ENCODE assay signal across 14 cellular contexts in genomic region chr12:124557518-124558223, GRCh38. TPM values are rescaled to one million over a fixed set of nuclear protein-coding genes. Genes with fewer than 3 reads are reported as not detected.
DNase-seq lines count a peak whose midpoint lies in the region; ATAC-seq and TF ChIP-seq lines count a peak whose summit lies in the region.
"Had no signal": no experiment of that assay in that cellular context is flagged by ENCODE, and none has a peak within 500 bp of the region (broad histone marks: within the 10 kb centered on the region; RNA-seq: fewer than 3 reads in every experiment).

No MANE protein-coding gene starts in this region.

- H4K5ac ChIP-seq in mesendoderm (ENCODE audit: low read length): no peak overlapping the region

- H3K27me3 ChIP-seq in esophagus muscularis mucosa (no peaks in the 10 kb centered on the region), mesendoderm (ENCODE audit: insufficient read depth, low read length, poor library complexity) (no peaks in the 10 kb centered on the region)

- H3K27me3 Mint-ChIP-seq in progenitor cell of endocrine pancreas: no peaks in the 10 kb centered on the region
- H3K27me3 Mint-ChIP-seq: activated naive CD8-positive, alpha-beta T cell treated with anti-CD3 and anti-CD28 coated beads for 36 hours had no signal

- H3K4me2 ChIP-seq in mesendoderm (ENCODE audit: low read length): no peak overlapping the region

- peaks cover 26% of the 10 kb centered on the region for H3K4me1 Mint-ChIP-seq in progenitor cell of endocrine pancreas (ENCODE audit: low read depth)

- H3K4me1 ChIP-seq in esophagus muscularis mucosa (peaks cover 61 to 95% (median 87%) of the 10 kb centered on the region in 4 donors), mesendoderm (ENCODE audit: control insufficient read depth, low read depth, low read length) (peaks cover 6% of the 10 kb centered on the region)

- no peak overlapping the region for H3K18ac ChIP-seq in mesendoderm (ENCODE audit: low read length)

- H3K27ac ChIP-seq in esophagus muscularis mucosa (replicated peaks in 1 of 4) (peak overlapping the region; percentile 47 to 81 (median 60)), mesendoderm (ENCODE audit: low read depth, low read length) (no peak overlapping the region)
- H3K27ac ChIP-seq: lower lobe of right lung, psoas muscle had no signal

- no peak for TF ChIP-seq EP300 in esophagus muscularis mucosa (IDR thresholded peaks at IDR 0.05)

- no peak overlapping the region for H3K4ac ChIP-seq in mesendoderm (ENCODE audit: low read depth, low read length)

- in situ Hi-C loops in G401 (cut with HindIII; ENCODE audit: low sequenced_read_pairs): no loop called here
- in situ Hi-C loops in GM13977 (cut with MboI; ENCODE audit: low pct_unique_long_range_greater_than_20kb, low sequenced_read_pairs, unreplicated experiment): no loop called here

- H3K79me1 ChIP-seq in mesendoderm (ENCODE audit: low read length): peaks cover 26% of the 10 kb centered on the region

- peak; percentile 74 for DNase-seq in G401 (ENCODE audit: low spot score)
- DNase-seq in NCI-H345 treated with DMSO at 0.1 percent for 48 hours (lab: John Stamatoyannopoulos, UW; ENCODE audit: unreplicated experiment): peak; percentile 26
- no peak for DNase-seq in esophagus muscularis mucosa (ENCODE audit: extremely low spot score)
- DNase-seq in progenitor cell of endocrine pancreas (ENCODE audit: low spot score, unreplicated experiment): no peak
- DNase-seq in GOT3 (lab: John Stamatoyannopoulos, UW): no peak
- DNase-seq in GM13977 (ENCODE audit: low spot score): no peak
- DNase-seq in mesendoderm: no peak
- DNase-seq: activated CD8-positive, alpha-beta memory T cell treated with anti-CD3 and anti-CD28 coated beads for 24 hours; activated naive CD8-positive, alpha-beta T cell treated with anti-CD3 and anti-CD28 coated beads for 36 hours; dermis blood vessel endothelial cell; lower lobe of right lung; OCI-M1; psoas muscle had no signal

- H3K23ac ChIP-seq in mesendoderm (ENCODE audit: low read length): no peak overlapping the region

- H3K79me2 ChIP-seq in mesendoderm (ENCODE audit: control insufficient read depth, insufficient read depth, low read length): peaks cover 98% of the 10 kb centered on the region

- H3K4me3 Mint-ChIP-seq in progenitor cell of endocrine pancreas (ENCODE audit: low read depth): no peak overlapping the region
- H3K4me3 Mint-ChIP-seq: activated naive CD8-positive, alpha-beta T cell treated with anti-CD3 and anti-CD28 coated beads for 36 hours had no signal

- H3K56ac ChIP-seq in mesendoderm (ENCODE audit: low read length): no peak overlapping the region

- H3K9me3 Mint-ChIP-seq in progenitor cell of endocrine pancreas (ENCODE audit: low read depth): no peaks in the 10 kb centered on the region
- H3K9me3 Mint-ChIP-seq: activated naive CD8-positive, alpha-beta T cell treated with anti-CD3 and anti-CD28 coated beads for 36 hours had no signal

- intact Hi-C loops in esophagus muscularis mucosa (cut with DNase I): loop anchor here (10.0 kb wide), 1 partner anchor 53 kb away; no protein-coding TSS in a partner anchor

- no peak for TF ChIP-seq CTCF in esophagus muscularis mucosa (IDR thresholded peaks at IDR 0.05)
- no peak for TF ChIP-seq CTCF in progenitor cell of endocrine pancreas (IDR thresholded peaks at IDR 0.05; ENCODE audit: unreplicated experiment)
- no peak for TF ChIP-seq CTCF in GM13977 (IDR thresholded peaks at IDR 0.05; ENCODE audit: extremely low read depth, insufficient read depth, missing control alignments)

- ATAC-seq in HG03460 (IDR thresholded peaks at IDR 0.05; ENCODE audit: unreplicated experiment): no peak
- ATAC-seq: lower lobe of right lung, psoas muscle had no signal

- H3K27ac Mint-ChIP-seq in progenitor cell of endocrine pancreas: peak overlapping the region; percentile 76
- H3K27ac Mint-ChIP-seq: activated naive CD8-positive, alpha-beta T cell treated with anti-CD3 and anti-CD28 coated beads for 36 hours had no signal

- no peaks in the 10 kb centered on the region for H3K9me3 ChIP-seq in esophagus muscularis mucosa
- H3K9me3 ChIP-seq: lower lobe of right lung, psoas muscle had no signal

- no peak overlapping the region for H3K9ac ChIP-seq in mesendoderm (ENCODE audit: low read length)

- H3K36me3 ChIP-seq in esophagus muscularis mucosa (no peaks in the 10 kb centered on the region), mesendoderm (ENCODE audit: control insufficient read depth, insufficient read depth, low read length) (no peaks in the 10 kb centered on the region)
- H3K36me3 ChIP-seq: lower lobe of right lung had no signal

- H4K8ac ChIP-seq in mesendoderm (ENCODE audit: low read depth, low read length): no peak overlapping the region

- H3K4me3 ChIP-seq in esophagus muscularis mucosa (no peak overlapping the region), mesendoderm (ENCODE audit: low read length) (no peak overlapping the region)
- H3K4me3 ChIP-seq: lower lobe of right lung, psoas muscle had no signal

- no peak overlapping the region for H2AK5ac ChIP-seq in mesendoderm (ENCODE audit: low read length)

- TF ChIP-seq POLR2A in esophagus muscularis mucosa (IDR thresholded peaks at IDR 0.05; ENCODE audit: low read depth): no peak

- H2BK120ac ChIP-seq in mesendoderm (ENCODE audit: low read depth, low read length): no peak overlapping the region

- H2BK5ac ChIP-seq in mesendoderm (ENCODE audit: low read length): no peak overlapping the region

- 53% methylated on average over 10 of the region's 15 CpGs for whole genome bisulfite sequencing in esophagus muscularis mucosa
- WGBS in mesendoderm (ENCODE audit: extremely low coverage, insufficient coverage, low lambda C conversion rate): no CpG with 5 or more reads among the region's 15 CpGs

- H2BK15ac ChIP-seq in mesendoderm (replicated peaks; ENCODE audit: low read depth): no peak overlapping the region

- H3K36me3 Mint-ChIP-seq in progenitor cell of endocrine pancreas (ENCODE audit: insufficient read depth): no peaks in the 10 kb centered on the region

RNA-seq across cellular contexts. Expression of gene NCOR2, which starts 9.7 kb away (rescaled TPM):
- 17.3 and 19.0 TPM in 2 replicates for total RNA-seq in G401 (2014; rRNA removed; shearing (Covaris generic))
- 100 to 1,000 TPM; 107 to 188 (median 131) TPM for total RNA-seq in esophagus muscularis mucosa
- 218 and 251 TPM in 2 replicates for total RNA-seq in progenitor cell of endocrine pancreas
- polyA plus RNA-seq in mesendoderm (2013, experiment 1 of 2): 129 TPM
- 129 TPM for polyA plus RNA-seq in mesendoderm (2013, experiment 2 of 2)

Comparison
In these comparisons a context has a peak if more than half of its experiments do, and no peak if none do; other contexts are left out.
1. DNase-seq: peak in G401 (single experiment) and NCI-H345 treated with DMSO at 0.1 percent for 48 hours (single experiment); none in esophagus muscularis mucosa (single experiment), progenitor cell of endocrine pancreas (single experiment), GOT3 (single experiment), GM13977 (single experiment) and mesendoderm (single experiment).